Comparison of ENCODE assay signal across 1 cellular context in genomic region chr12:496736-497135, GRCh38.
TF ChIP-seq lines count a peak whose summit lies in the region.

No MANE protein-coding gene starts in this region.

TF ChIP-seq in K562, 482 proteins besides CTCF, POLR2A, EP300 and RAD21 (continued from another document):
- TF ChIP-seq, protein P1, sequence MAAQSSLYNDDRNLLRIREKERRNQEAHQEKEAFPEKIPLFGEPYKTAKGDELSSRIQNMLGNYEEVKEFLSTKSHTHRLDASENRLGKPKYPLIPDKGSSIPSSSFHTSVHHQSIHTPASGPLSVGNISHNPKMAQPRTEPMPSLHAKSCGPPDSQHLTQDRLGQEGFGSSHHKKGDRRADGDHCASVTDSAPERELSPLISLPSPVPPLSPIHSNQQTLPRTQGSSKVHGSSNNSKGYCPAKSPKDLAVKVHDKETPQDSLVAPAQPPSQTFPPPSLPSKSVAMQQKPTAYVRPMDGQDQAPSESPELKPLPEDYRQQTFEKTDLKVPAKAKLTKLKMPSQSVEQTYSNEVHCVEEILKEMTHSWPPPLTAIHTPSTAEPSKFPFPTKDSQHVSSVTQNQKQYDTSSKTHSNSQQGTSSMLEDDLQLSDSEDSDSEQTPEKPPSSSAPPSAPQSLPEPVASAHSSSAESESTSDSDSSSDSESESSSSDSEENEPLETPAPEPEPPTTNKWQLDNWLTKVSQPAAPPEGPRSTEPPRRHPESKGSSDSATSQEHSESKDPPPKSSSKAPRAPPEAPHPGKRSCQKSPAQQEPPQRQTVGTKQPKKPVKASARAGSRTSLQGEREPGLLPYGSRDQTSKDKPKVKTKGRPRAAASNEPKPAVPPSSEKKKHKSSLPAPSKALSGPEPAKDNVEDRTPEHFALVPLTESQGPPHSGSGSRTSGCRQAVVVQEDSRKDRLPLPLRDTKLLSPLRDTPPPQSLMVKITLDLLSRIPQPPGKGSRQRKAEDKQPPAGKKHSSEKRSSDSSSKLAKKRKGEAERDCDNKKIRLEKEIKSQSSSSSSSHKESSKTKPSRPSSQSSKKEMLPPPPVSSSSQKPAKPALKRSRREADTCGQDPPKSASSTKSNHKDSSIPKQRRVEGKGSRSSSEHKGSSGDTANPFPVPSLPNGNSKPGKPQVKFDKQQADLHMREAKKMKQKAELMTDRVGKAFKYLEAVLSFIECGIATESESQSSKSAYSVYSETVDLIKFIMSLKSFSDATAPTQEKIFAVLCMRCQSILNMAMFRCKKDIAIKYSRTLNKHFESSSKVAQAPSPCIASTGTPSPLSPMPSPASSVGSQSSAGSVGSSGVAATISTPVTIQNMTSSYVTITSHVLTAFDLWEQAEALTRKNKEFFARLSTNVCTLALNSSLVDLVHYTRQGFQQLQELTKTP (IDR thresholded peaks at IDR 0.05; ENCODE audit: low read depth in 1 of 2, partially characterized antibody in 2 of 2), result no peak
- no peak for TF ChIP-seq ZNF232 (CRISPR knock-in tag; IDR thresholded peaks at IDR 0.05)
- TF ChIP-seq MLX (CRISPR knock-in tag; conservative IDR thresholded peaks at IDR 0.05), result no peak
- no peak for TF ChIP-seq MED1 (CRISPR knock-in tag; IDR thresholded peaks at IDR 0.05; ENCODE audit: borderline replicate concordance)
- peak; percentile 66 for TF ChIP-seq CBX2 (IDR thresholded peaks at IDR 0.05; ENCODE audit: insufficient read depth, low read length, poor library complexity, severe bottlenecking)
- TF ChIP-seq ZNF384 (IDR thresholded peaks at IDR 0.05; ENCODE audit: low read depth, low read length), result no peak
- no peak for TF ChIP-seq SMAD3 (CRISPR knock-in tag; conservative IDR thresholded peaks at IDR 0.05)
